In genomic region chr4:154626793-154627484, GRCh38 we compare ENCODE assay signal across 1 cellular context.
TF ChIP-seq lines count a peak whose summit lies in the region.

No MANE protein-coding gene starts in this region.

TF ChIP-seq in HepG2, 621 proteins besides CTCF, POLR2A, EP300 and RAD21 (continued from another document and continues in another):
- TF ChIP-seq U2AF1 (optimal IDR thresholded peaks at IDR 0.05; ENCODE audit: low read depth, low read length): no peak
- TF ChIP-seq ZNF468 (CRISPR knock-in tag; IDR thresholded peaks at IDR 0.05): no peak
- no peak for TF ChIP-seq HNF1B (CRISPR knock-in tag; IDR thresholded peaks at IDR 0.05)
- no peak for TF ChIP-seq ZNF12 (CRISPR knock-in tag; IDR thresholded peaks at IDR 0.05)
- TF ChIP-seq NFAT5 (CRISPR knock-in tag; IDR thresholded peaks at IDR 0.05): no peak
- 0 out of 2 replicates have a peak, but pooled peaks have one; percentile 40 for TF ChIP-seq KMT2A (CRISPR knock-in tag; IDR thresholded peaks at IDR 0.05)
- TF ChIP-seq HCFC1 (IDR thresholded peaks at IDR 0.05; ENCODE audit: low read depth, low read length): no peak
- no peak for TF ChIP-seq RBFOX2 (IDR thresholded peaks at IDR 0.05; ENCODE audit: low read depth, low read length)
- no peak for TF ChIP-seq SRSF9 (IDR thresholded peaks at IDR 0.05; ENCODE audit: borderline replicate concordance, insufficient read depth, low read depth, low read length, poor library complexity, severe bottlenecking)
- TF ChIP-seq BRD4 (CRISPR knock-in tag; IDR thresholded peaks at IDR 0.05): no peak
- TF ChIP-seq ZNF558 (CRISPR knock-in tag; IDR thresholded peaks at IDR 0.05; ENCODE audit: borderline replicate concordance): peak; percentile 43; the same call in 1 of the 2 replicates
- no peak for TF ChIP-seq ATF7 (IDR thresholded peaks at IDR 0.05)
- TF ChIP-seq ATF7 (CRISPR knock-in tag; IDR thresholded peaks at IDR 0.05): no peak
- no peak for TF ChIP-seq ZNF770 (CRISPR knock-in tag; IDR thresholded peaks at IDR 0.05)
- TF ChIP-seq ESRRA (CRISPR knock-in tag; IDR thresholded peaks at IDR 0.05; ENCODE audit: low read depth): no peak
- peak; percentile 68; the same call in 1 of the 2 replicates for TF ChIP-seq ZNF891 (CRISPR knock-in tag; IDR thresholded peaks at IDR 0.05)
- TF ChIP-seq MEIS1 (CRISPR knock-in tag; IDR thresholded peaks at IDR 0.05; ENCODE audit: borderline replicate concordance): no peak
- peak; percentile 75 for TF ChIP-seq XRCC5 (optimal IDR thresholded peaks at IDR 0.05; ENCODE audit: low read length)
- TF ChIP-seq DMTF1 (CRISPR knock-in tag; IDR thresholded peaks at IDR 0.05): no peak
- no peak for TF ChIP-seq JARID2 (CRISPR knock-in tag; IDR thresholded peaks at IDR 0.05; ENCODE audit: insufficient replicate concordance)
- no peak for TF ChIP-seq HDAC6 (IDR thresholded peaks at IDR 0.05; ENCODE audit: low read depth, low read length)
- no peak for TF ChIP-seq LCORL (IDR thresholded peaks at IDR 0.05)
- TF ChIP-seq LCORL (CRISPR knock-in tag; IDR thresholded peaks at IDR 0.05): peak; percentile 51; the same call in 1 of the 2 replicates
- no peak for TF ChIP-seq TRAFD1 (CRISPR knock-in tag; IDR thresholded peaks at IDR 0.05; ENCODE audit: borderline replicate concordance)
- 0 out of 2 replicates have a peak, but pooled peaks have one; percentile 9 for TF ChIP-seq MED1 (CRISPR knock-in tag; IDR thresholded peaks at IDR 0.05)
- no peak for TF ChIP-seq ZNF512B (CRISPR knock-in tag; IDR thresholded peaks at IDR 0.05; ENCODE audit: borderline replicate concordance)
- TF ChIP-seq ZNF180 (CRISPR knock-in tag; IDR thresholded peaks at IDR 0.05; ENCODE audit: borderline replicate concordance, low read depth): no peak
- TF ChIP-seq HNRNPK (IDR thresholded peaks at IDR 0.05; ENCODE audit: low read depth, low read length, poor library complexity, severe bottlenecking): no peak
- no peak for TF ChIP-seq ZNF496 (CRISPR knock-in tag; IDR thresholded peaks at IDR 0.05; ENCODE audit: insufficient replicate concordance)
- TF ChIP-seq HOXA5 (CRISPR knock-in tag; IDR thresholded peaks at IDR 0.05): peak; percentile 73; the same call in 1 of the 2 replicates
- peak; percentile 53; the same call in 1 of the 2 replicates for TF ChIP-seq HIVEP1 (CRISPR knock-in tag; IDR thresholded peaks at IDR 0.05)
- TF ChIP-seq SIN3B (IDR thresholded peaks at IDR 0.05; ENCODE audit: low read length): no peak
- TF ChIP-seq ARID4A (CRISPR knock-in tag; IDR thresholded peaks at IDR 0.05; ENCODE audit: borderline replicate concordance): no peak
- 0 out of 2 replicates have a peak, but pooled peaks have one; percentile 43 for TF ChIP-seq DR1 (CRISPR knock-in tag; IDR thresholded peaks at IDR 0.05)
- peak; percentile 53; the same call in 1 of the 2 replicates for TF ChIP-seq ZNF670 (CRISPR knock-in tag; IDR thresholded peaks at IDR 0.05; ENCODE audit: borderline replicate concordance)
- peak; percentile 64 to 84; a peak in 2 of 4 replicates for TF ChIP-seq HMGXB4 (CRISPR knock-in tag; IDR thresholded peaks at IDR 0.05; ENCODE audit: borderline replicate concordance in 1 of 2, low read depth in 1 of 2)
- TF ChIP-seq ZNF564 (CRISPR knock-in tag; IDR thresholded peaks at IDR 0.05): 0 out of 2 replicates have a peak, but pooled peaks have one; percentile 39
